13 cellular contexts compared by ENCODE assay signal in genomic region chr4:108119199-108119800, GRCh38. TPM values are rescaled to one million over a fixed set of nuclear protein-coding genes. Genes with fewer than 3 reads are reported as not detected.
DNase-seq lines count a peak whose midpoint lies in the region; ATAC-seq and TF ChIP-seq lines count a peak whose summit lies in the region.
"Had no signal": no experiment of that assay in that cellular context is flagged by ENCODE, and none has a peak within 500 bp of the region (broad histone marks: within the 10 kb centered on the region; RNA-seq: fewer than 3 reads in every experiment).

No MANE protein-coding gene starts in this region.

- in situ Hi-C loops in mammary epithelial cell (cut with MboI; ENCODE audit: low sequenced_read_pairs in 2 of 2) = no loop called here

- H3K36me3 Mint-ChIP-seq in CD4-positive, alpha-beta memory T cell = peaks cover 7 to 30% of the 10 kb centered on the region in 2 donors
- H3K36me3 Mint-ChIP-seq in activated naive CD4-positive, alpha-beta T cell treated with anti-CD3 and anti-CD28 coated beads, Interleukin-2, amount 50 U/mL, for 72 hours = peaks cover 0 to 5% of the 10 kb centered on the region in 2 donors

- H3K9me3 ChIP-seq in CD4-positive, alpha-beta memory T cell (ENCODE audit: control insufficient read depth in 1 of 2, low read length in 2 of 2) = no peaks in the 10 kb centered on the region
- H3K9me3 ChIP-seq in mammary epithelial cell (replicated peaks; ENCODE audit: insufficient read depth, low read length) = no peaks in the 10 kb centered on the region
- H3K9me3 ChIP-seq: heart left ventricle had no signal

- BruUV-seq in mammary epithelial cell (replicated peaks; lab: Mats Ljungman, UMichigan) = no TSS peak

- H3K4me3 ChIP-seq in CD4-positive, alpha-beta memory T cell (ENCODE audit: low read length in 2 of 2) = no peak overlapping the region
- no peak overlapping the region for H3K4me3 ChIP-seq in mammary epithelial cell (replicated peaks in 1 of 3; ENCODE audit: insufficient read depth in 1 of 3, low read depth in 2 of 3, low read length in 3 of 3)
- H3K4me3 ChIP-seq: heart left ventricle, neural progenitor cell had no signal

- H3K27ac Mint-ChIP-seq in CD4-positive, alpha-beta memory T cell = peak overlapping the region; percentile 33 to 94 (median 87)
- H3K27ac Mint-ChIP-seq in activated naive CD4-positive, alpha-beta T cell treated with anti-CD3 and anti-CD28 coated beads, Interleukin-2, amount 50 U/mL, for 72 hours = peak overlapping the region; percentile 94 to 96
- H3K27ac Mint-ChIP-seq: HFFc6, neural progenitor cell had no signal

- H3K27me3 ChIP-seq in CD4-positive, alpha-beta memory T cell (ENCODE audit: insufficient read depth, low read length) = no peaks in the 10 kb centered on the region
- no peaks in the 10 kb centered on the region for H3K27me3 ChIP-seq in mammary epithelial cell (ENCODE audit: insufficient read depth, low read length)
- H3K27me3 ChIP-seq: heart left ventricle, neural progenitor cell had no signal

- H3K9me3 Mint-ChIP-seq in CD4-positive, alpha-beta memory T cell = peaks cover 0 to 3% (median 0%) of the 10 kb centered on the region in 8 donors
- H3K9me3 Mint-ChIP-seq in activated naive CD4-positive, alpha-beta T cell treated with anti-CD3 and anti-CD28 coated beads, Interleukin-2, amount 50 U/mL, for 72 hours = no peaks in the 10 kb centered on the region
- H3K9me3 Mint-ChIP-seq: HFFc6, neural progenitor cell had no signal

- no peak for DNase-seq in CD4-positive, alpha-beta memory T cell
- DNase-seq in activated naive CD4-positive, alpha-beta T cell treated with anti-CD3 and anti-CD28 coated beads, Interleukin-2, amount 50 U/mL, for 72 hours (ENCODE audit: low spot score in 2 of 2) = no peak
- DNase-seq in substantia nigra (lab: John Stamatoyannopoulos, UW) (no peak), mammary epithelial cell (no peak), HuH-7.5 (ENCODE audit: low spot score) (no peak), omental fat pad (ENCODE audit: low spot score) (no peak)
- DNase-seq: caudate nucleus, heart left ventricle, HFFc6, NCI-H2171 treated with DMSO at 0.1 percent for 48 hours had no signal

- peak overlapping the region; percentile 32 for H3K27ac ChIP-seq in CD4-positive, alpha-beta memory T cell (ENCODE audit: low read depth, low read length)
- no peak overlapping the region for H3K27ac ChIP-seq in substantia nigra (ENCODE audit: low read depth, low read length, poor library complexity, severe bottlenecking)
- H3K27ac ChIP-seq in mammary epithelial cell (ENCODE audit: insufficient read depth, low read depth, low read length) = no peak overlapping the region
- H3K27ac ChIP-seq: heart left ventricle, neural progenitor cell had no signal

- 100% methylated on average over 2 of the region's 2 CpGs for WGBS in mammary epithelial cell (ENCODE audit: low coverage, missing lambda C conversion rate)

- no peak overlapping the region for H3K4me2 ChIP-seq in mammary epithelial cell (ENCODE audit: insufficient read depth, low read depth, low read length)
- H3K4me2 ChIP-seq: neural progenitor cell had no signal

- dilution Hi-C loops in mammary epithelial cell (cut with HindIII; ENCODE audit: low sequenced_read_pairs) = no loop called here

- H4K20me1 ChIP-seq in mammary epithelial cell (ENCODE audit: insufficient read depth, low read length) = no peaks in the 10 kb centered on the region

- ATAC-seq in GM18907 (IDR thresholded peaks at IDR 0.05; ENCODE audit: unreplicated experiment) (peak; percentile 21), HG03432 (IDR thresholded peaks at IDR 0.05; ENCODE audit: unreplicated experiment) (peak; percentile 30), omental fat pad (ENCODE audit: low FRiP score) (no peak)
- peak; percentile 9 to 18 for ATAC-seq in activated naive CD4-positive, alpha-beta T cell treated with anti-CD3 and anti-CD28 coated beads, Interleukin-2, amount 50 U/mL, for 72 hours
- ATAC-seq: heart left ventricle had no signal

- H3K4me3 Mint-ChIP-seq in CD4-positive, alpha-beta memory T cell = peak overlapping the region in 7 of 8 donors; percentile 34 to 79 (median 74)
- H3K4me3 Mint-ChIP-seq: HFFc6, neural progenitor cell had no signal

- TF ChIP-seq CTCF in mammary epithelial cell (conservative IDR thresholded peaks at IDR 0.05 in 1 of 2, IDR thresholded peaks at IDR 0.05 in 1 of 2; ENCODE audit: extremely low read depth in 1 of 2, insufficient read depth in 1 of 2, low read depth in 1 of 2, low read length in 2 of 2) = no peak
- TF ChIP-seq CTCF in omental fat pad (IDR thresholded peaks at IDR 0.05) = no peak

- peaks cover 99% of the 10 kb centered on the region for H3K4me1 ChIP-seq in CD4-positive, alpha-beta memory T cell (ENCODE audit: insufficient read depth, low read length)
- H3K4me1 ChIP-seq in mammary epithelial cell (ENCODE audit: insufficient read depth, low read length) = no peaks in the 10 kb centered on the region

- no peak overlapping the region for H2AFZ ChIP-seq in mammary epithelial cell (ENCODE audit: low read depth, low read length)
- H2AFZ ChIP-seq: neural progenitor cell had no signal

- CTCF ChIA-PET in CD4-positive, alpha-beta memory T cell (lab: Charles Lee; ENCODE audit: partially characterized antibody) = interaction anchor here (1.0 to 13.1 kb wide), 6 partner anchors 11 to 453 kb away, joined by 3 to 64 read pairs (median 6); no protein-coding TSS in a partner anchor
- CTCF ChIA-PET in mammary epithelial cell (lab: Charles Lee; ENCODE audit: low non-redundant PET) = no interaction called here

- no peaks in the 10 kb centered on the region for H3K79me2 ChIP-seq in mammary epithelial cell (ENCODE audit: insufficient read depth, low read length)

- H3K4me1 Mint-ChIP-seq in CD4-positive, alpha-beta memory T cell = peaks cover 72 to 85% (median 80%) of the 10 kb centered on the region in 4 donors

- POLR2A ChIA-PET in CD4-positive, alpha-beta memory T cell (lab: Charles Lee; ENCODE audit: partially characterized antibody) = interaction anchor here (0.7 to 23.2 kb wide), 11 partner anchors 8 to 45 kb away, joined by 3 to 460 read pairs (median 6); partner anchors contain the start of gene LEF1

- H3K9ac ChIP-seq in mammary epithelial cell (ENCODE audit: insufficient read depth, low read length) = no peak overlapping the region
- H3K9ac ChIP-seq: neural progenitor cell had no signal

- H3K27me3 Mint-ChIP-seq in CD4-positive, alpha-beta memory T cell = no peaks in the 10 kb centered on the region

- intact Hi-C loops in CD4-positive, alpha-beta memory T cell (cut with micrococcal nuclease) = loop anchor here (2.0 to 5.0 kb wide), 2 partner anchors 20 to 37 kb away; no protein-coding TSS in a partner anchor
- intact Hi-C loops in mammary epithelial cell (cut with micrococcal nuclease) = no loop called here

- H3K36me3 ChIP-seq in CD4-positive, alpha-beta memory T cell (ENCODE audit: insufficient read depth, low read length) = no peaks in the 10 kb centered on the region
- no peaks in the 10 kb centered on the region for H3K36me3 ChIP-seq in mammary epithelial cell (ENCODE audit: insufficient read depth, low read length)
- H3K36me3 ChIP-seq: heart left ventricle, neural progenitor cell had no signal

RNA-seq across cellular contexts. Expression of gene LEF1, which starts 49.4 kb away (rescaled TPM):
- total RNA-seq in CD4-positive, alpha-beta memory T cell = 100 to 1,000 TPM; 363 to 382 TPM
- 100 to 1,000 TPM; 307 to 399 TPM for polyA plus RNA-seq in CD4-positive, alpha-beta memory T cell
- 100 to 1,000 TPM; 205 to 291 TPM for total RNA-seq in activated naive CD4-positive, alpha-beta T cell treated with anti-CD3 and anti-CD28 coated beads, Interleukin-2, amount 50 U/mL, for 72 hours
- total RNA-seq in mammary epithelial cell (1 to 10 TPM in 1 of 2 donors, under 1 TPM in 1; 0.67 to 4.0 TPM), omental fat pad (1 to 10 TPM; 2.2 to 8.3 (median 3.7) TPM)
- polyA plus RNA-seq in mammary epithelial cell = 0.53 TPM
- polyA minus RNA-seq in mammary epithelial cell = 11.4 TPM

Comparison
In these comparisons a context has a peak if more than half of its experiments do, and no peak if none do; other contexts are left out.
1. RNA of gene LEF1, which starts 49.4 kb away (total RNA-seq): 363 to 382 TPM in CD4-positive, alpha-beta memory T cell and 205 to 291 TPM in activated naive CD4-positive, alpha-beta T cell treated with anti-CD3 and anti-CD28 coated beads, Interleukin-2, amount 50 U/mL, for 72 hours; 2.2 to 8.3 TPM in omental fat pad and 0.67 to 4.0 TPM in mammary epithelial cell; every median in the first group is over 10 times any median in the second.